8 cellular contexts compared by ENCODE assay signal in genomic region chr11:73314121-73314948, GRCh38. TPM values are rescaled to one million over a fixed set of nuclear protein-coding genes. Genes with fewer than 3 reads are reported as not detected.
DNase-seq lines count a peak whose midpoint lies in the region; ATAC-seq and TF ChIP-seq lines count a peak whose summit lies in the region.

No MANE protein-coding gene starts in this region.

- H3K27ac ChIP-seq in H9 (ENCODE audit: insufficient read length, low read depth, low read length), result no peak overlapping the region

- no peak for DNase-seq in Right ventricle myocardium inferior (ENCODE audit: missing footprints)
- DNase-seq in cardiac septum (ENCODE audit: low spot score), result no peak
- peak; percentile 76 for DNase-seq in astrocyte of the spinal cord (ENCODE audit: low read depth, low spot score)
- peak; percentile 98 for DNase-seq in left kidney (ENCODE audit: low read depth, low spot score)
- DNase-seq in type B pancreatic cell (ENCODE audit: extremely low spot score, unreplicated experiment), result no peak
- DNase-seq in activated CD8-positive, alpha-beta memory T cell treated with anti-CD3 and anti-CD28 coated beads for 24 hours, result no peak
- no peak for DNase-seq in H9
- DNase-seq in NCI-H446 treated with DMSO at 0.1 percent for 48 hours (lab: John Stamatoyannopoulos, UW), result no peak

- H3K4me3 Mint-ChIP-seq in type B pancreatic cell, result peak overlapping the region; percentile 82
- H3K4me3 Mint-ChIP-seq in H9, result no peak overlapping the region; a peak in 2 of 5 replicates

- H3K79me1 ChIP-seq in H9 (ENCODE audit: insufficient read depth, low read depth, low read length, poor library complexity, severe bottlenecking), result no peaks in the 10 kb centered on the region

- no peaks in the 10 kb centered on the region for H3K9me3 ChIP-seq in H9 (ENCODE audit: control insufficient read depth, low read depth, low read length)

- peak; percentile 51 for ATAC-seq in Right ventricle myocardium inferior

- H2BK12ac ChIP-seq in H9 (ENCODE audit: insufficient read length, low read depth, low read length), result no peak overlapping the region

- no peaks in the 10 kb centered on the region for H4K20me1 ChIP-seq in H9 (ENCODE audit: control insufficient read depth, insufficient read depth, insufficient read length)

- no peaks in the 10 kb centered on the region; the same call in 1 of the 2 replicates for H3K79me2 ChIP-seq in H9 (ENCODE audit: insufficient read depth, low read length)

- no peak overlapping the region for H3K9ac ChIP-seq in H9 (ENCODE audit: extremely low read depth, insufficient read length, low read length)

- no peak overlapping the region for H3K14ac ChIP-seq in H9 (ENCODE audit: insufficient read depth, low read length)

- no peak overlapping the region for H2BK5ac ChIP-seq in H9 (ENCODE audit: insufficient read length, low read length)

- H3K36me3 Mint-ChIP-seq in type B pancreatic cell, result peaks cover 8% of the 10 kb centered on the region
- H3K36me3 Mint-ChIP-seq in H9 (ENCODE audit: insufficient read depth in 1 of 3, low read depth in 3 of 3), result peaks cover 0 to 15% (median 2%) of the 10 kb centered on the region in 3 experiments; a peak in 2 of 7 replicates

- H3K27me3 ChIP-seq in H9 (ENCODE audit: insufficient read depth, low read length), result no peaks in the 10 kb centered on the region; the same call in 1 of the 2 replicates

- WGBS in H9 (ENCODE audit: extremely low coverage, insufficient read length, low lambda C conversion rate), result no CpG with 5 or more reads among the region's 11 CpGs

- no peak overlapping the region for H3K4me2 ChIP-seq in H9 (ENCODE audit: insufficient read depth, insufficient read length, low read length)

- in situ Hi-C loops in astrocyte of the spinal cord (cut with HindIII; ENCODE audit: low sequenced_read_pairs), result no loop called here

- H3K18ac ChIP-seq in H9 (ENCODE audit: insufficient read length, low read depth, low read length), result no peak overlapping the region

- H3K4ac ChIP-seq in H9 (ENCODE audit: low read depth, low read length), result no peak overlapping the region

- H2BK20ac ChIP-seq in H9 (ENCODE audit: low read depth, low read length, poor library complexity, severe bottlenecking), result no peak overlapping the region

- peaks cover 4% of the 10 kb centered on the region for H3K23me2 ChIP-seq in H9 (ENCODE audit: insufficient read length, low read depth, low read length, poor library complexity, severe bottlenecking)

- peak overlapping the region; percentile 94 for H3K27ac Mint-ChIP-seq in type B pancreatic cell
- H3K27ac Mint-ChIP-seq in H9, result no peak overlapping the region

- no peaks in the 10 kb centered on the region for H3K27me3 Mint-ChIP-seq in type B pancreatic cell
- H3K27me3 Mint-ChIP-seq in H9 (ENCODE audit: low read depth), result peaks cover 39% of the 10 kb centered on the region

- H3K4me1 Mint-ChIP-seq in type B pancreatic cell (ENCODE audit: unreplicated experiment), result peaks cover 52% of the 10 kb centered on the region
- H3K4me1 Mint-ChIP-seq in H9, result peaks cover 24 to 51% of the 10 kb centered on the region in 2 experiments

- H3K4me1 ChIP-seq in H9 (ENCODE audit: insufficient read depth, low read length), result no peaks in the 10 kb centered on the region

- H3K56ac ChIP-seq in H9 (ENCODE audit: insufficient read length, low read depth, low read length), result no peak overlapping the region

- H2BK15ac ChIP-seq in H9 (ENCODE audit: low read depth, low read length), result no peak overlapping the region

- intact Hi-C loops in Right ventricle myocardium inferior (cut with DNase I) (no loop called here), cardiac septum (cut with DNase I) (no loop called here)

- H3T11ph ChIP-seq in H9 (ENCODE audit: low read length), result no peak overlapping the region

- no peak overlapping the region for H3K23ac ChIP-seq in H9 (ENCODE audit: insufficient read length, low read depth, low read length)

- no peak overlapping the region for H4K5ac ChIP-seq in H9 (ENCODE audit: insufficient read length, low read depth, low read length)

- H4K91ac ChIP-seq in H9 (ENCODE audit: insufficient read length, low read depth, low read length), result no peak overlapping the region

- no peak overlapping the region for H2AK5ac ChIP-seq in H9 (ENCODE audit: insufficient read length, low read length)

- no peak overlapping the region for H2AFZ ChIP-seq in H9 (ENCODE audit: low read length)

- H3K9me3 Mint-ChIP-seq in type B pancreatic cell (no peaks in the 10 kb centered on the region), H9 (no peaks in the 10 kb centered on the region)

- no peak for TF ChIP-seq CTCF in astrocyte of the spinal cord (IDR thresholded peaks at IDR 0.05; ENCODE audit: low read depth, low read length)
- TF ChIP-seq CTCF in type B pancreatic cell (conservative IDR thresholded peaks at IDR 0.05), result no peak
- TF ChIP-seq CTCF in H9 (conservative IDR thresholded peaks at IDR 0.05), result no peak

- no peak overlapping the region for H4K8ac ChIP-seq in H9 (replicated peaks; ENCODE audit: insufficient read length, low read depth, low read length)

- no peak overlapping the region for H3K4me3 ChIP-seq in astrocyte of the spinal cord (ENCODE audit: low read depth, low read length)

- H2BK120ac ChIP-seq in H9 (ENCODE audit: low read depth, low read length, poor library complexity, severe bottlenecking), result no peak overlapping the region

RNA-seq across cellular contexts. Expression of gene ARHGEF17, which starts 6.3 kb away (rescaled TPM):
- total RNA-seq in Right ventricle myocardium inferior (57.1 TPM), cardiac septum (82.6 TPM), type B pancreatic cell (ENCODE audit: low replicate concordance) (29.2 and 69.7 TPM in 2 replicates), H9 (2021) (6.2 and 7.4 TPM in 2 replicates)

RNA-seq across cellular contexts. Expression of gene P2RY6, which starts 42.2 kb away (rescaled TPM):
- 2.8 TPM for total RNA-seq in Right ventricle myocardium inferior
- 6.9 TPM for total RNA-seq in cardiac septum
- total RNA-seq in type B pancreatic cell (ENCODE audit: low replicate concordance), result 3.0 and 14.8 TPM in 2 replicates
- not detected in 2 replicates for total RNA-seq in H9 (2021)

Comparison
In these comparisons a context has a peak if more than half of its experiments do, and no peak if none do; other contexts are left out.
1. DNase-seq: peak in astrocyte of the spinal cord (single experiment) and left kidney (single experiment); none in Right ventricle myocardium inferior (single experiment), cardiac septum (single experiment), type B pancreatic cell (single experiment), activated CD8-positive, alpha-beta memory T cell treated with anti-CD3 and anti-CD28 coated beads for 24 hours (single experiment), H9 (single experiment) and NCI-H446 treated with DMSO at 0.1 percent for 48 hours (single experiment).